Comparison of ENCODE assay signal across 14 cellular contexts in the genomic region with DNA sequence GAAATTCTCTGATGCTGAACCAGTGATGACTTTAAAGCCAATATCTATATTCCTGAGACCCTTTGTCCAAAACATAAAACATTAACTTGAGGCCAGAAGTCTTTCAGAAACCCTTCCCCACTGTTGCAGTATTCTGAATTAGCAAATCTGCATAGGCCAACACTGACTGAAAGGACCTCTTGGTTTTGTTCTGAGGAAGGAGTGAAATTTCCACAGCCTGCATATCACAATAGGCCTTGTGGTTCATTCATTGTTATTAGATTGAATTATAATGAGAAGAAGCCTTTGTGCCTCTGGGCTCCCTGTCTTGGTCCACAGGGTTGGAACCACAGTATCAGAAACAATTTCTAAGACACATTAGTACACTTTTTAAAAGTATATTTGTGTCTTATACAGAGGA.
"Had no signal": no experiment of that assay in that cellular context is flagged by ENCODE, and none has a peak within 500 bp of the region (broad histone marks: within the 10 kb centered on the region; RNA-seq: fewer than 3 reads in every experiment).

No MANE protein-coding gene starts in this region.

- H3K36me3 ChIP-seq: heart left ventricle, prostate gland, thoracic aorta had no signal

- H3K9me3 Mint-ChIP-seq: activated CD4-positive, alpha-beta T cell treated with anti-CD3 and anti-CD28 coated beads, Interleukin-2, amount 10 ng/mL, durations not matched to agents 7 days and 5 days; activated naive CD4-positive, alpha-beta T cell treated with anti-CD3 and anti-CD28 coated beads for 36 hours had no signal

- H3K27ac Mint-ChIP-seq: activated CD4-positive, alpha-beta T cell treated with anti-CD3 and anti-CD28 coated beads, Interleukin-2, amount 10 ng/mL, durations not matched to agents 7 days and 5 days; activated naive CD4-positive, alpha-beta T cell treated with anti-CD3 and anti-CD28 coated beads for 36 hours had no signal

- H3K9me3 ChIP-seq: heart left ventricle, prostate gland, thoracic aorta had no signal

- ATAC-seq: esophagus mucosa; heart left ventricle; left ventricle myocardium superior; sciatic nerve; stimulated activated naive CD8-positive, alpha-beta T cell treated with anti-CD3 and anti-CD28 coated beads, Interleukin-15, Interleukin-2, amounts not matched to agents 100 U/mL and 50 U/mL, for 24 hours had no signal

- H3K4me3 Mint-ChIP-seq: activated CD4-positive, alpha-beta T cell treated with anti-CD3 and anti-CD28 coated beads, Interleukin-2, amount 10 ng/mL, durations not matched to agents 7 days and 5 days; activated naive CD4-positive, alpha-beta T cell treated with anti-CD3 and anti-CD28 coated beads for 36 hours had no signal

- H3K27me3 ChIP-seq: heart left ventricle had no signal

- DNase-seq: activated CD4-positive, alpha-beta T cell treated with anti-CD3 and anti-CD28 coated beads, Interleukin-2, amount 10 ng/mL, durations not matched to agents 7 days and 5 days; activated CD4-positive, CD25-positive, alpha-beta regulatory T cell; activated CD8-positive, alpha-beta memory T cell treated with anti-CD3 and anti-CD28 coated beads for 24 hours; activated naive CD4-positive, alpha-beta T cell treated with anti-CD3 and anti-CD28 coated beads for 36 hours; cerebellar nuclear complex; heart left ventricle; islet precursor cell; left ventricle myocardium superior; stimulated activated naive CD8-positive, alpha-beta T cell treated with anti-CD3 and anti-CD28 coated beads, Interleukin-15, Interleukin-2, amounts not matched to agents 100 U/mL and 50 U/mL, for 24 hours; T-helper 2 cell had no signal

- H3K4me3 ChIP-seq: heart left ventricle, prostate gland, thoracic aorta had no signal

- H3K27ac ChIP-seq: heart left ventricle, thoracic aorta had no signal
